In the genomic region with DNA sequence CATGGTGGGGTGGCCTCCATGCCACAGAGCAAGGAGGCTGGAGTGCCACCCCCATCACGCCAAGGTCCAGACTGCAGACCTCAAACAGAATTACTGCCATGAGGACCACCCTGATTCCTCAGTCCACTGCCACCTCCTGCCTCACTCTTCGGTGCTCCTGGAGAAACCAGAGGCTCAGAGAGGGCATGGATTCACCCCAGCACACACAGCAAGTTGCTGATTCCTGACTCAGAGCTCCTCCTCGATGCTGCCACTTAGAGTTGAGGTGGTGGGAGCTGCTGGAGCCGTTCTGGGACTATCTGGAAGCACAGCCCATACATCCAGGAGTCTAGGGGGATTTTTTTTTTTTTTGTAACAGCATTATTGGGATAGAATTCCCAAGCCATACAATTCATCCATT, we compare ENCODE assay signal across 17 cellular contexts. TPM values are rescaled to one million over a fixed set of nuclear protein-coding genes. Genes with fewer than 3 reads are reported as not detected.
"Had no signal": no experiment of that assay in that cellular context is flagged by ENCODE, and none has a peak within 500 bp of the region (broad histone marks: within the 10 kb centered on the region; RNA-seq: fewer than 3 reads in every experiment).

No MANE protein-coding gene starts in this region.

- H3K4me1 Mint-ChIP-seq: activated CD4-positive, alpha-beta memory T cell treated with anti-CD3 and anti-CD28 coated beads, Interleukin-2, amount 10 ng/mL, durations not matched to agents 7 days and 5 days; memory B cell had no signal

- H3K4me3 Mint-ChIP-seq: activated CD4-positive, alpha-beta memory T cell treated with anti-CD3 and anti-CD28 coated beads, Interleukin-2, amount 10 ng/mL, durations not matched to agents 7 days and 5 days; activated naive CD8-positive, alpha-beta T cell treated with anti-CD3 and anti-CD28 coated beads, Interleukin-2, amount 50 U/mL, for 24 hours; activated T-helper 1 cell treated with anti-CD3 and anti-CD28 coated beads, Interleukin-12 subunit alpha, Interleukin-12 subunit beta, Interleukin-2, Interleukin-4 antibody, amounts not matched to agents 30 ng/mL and 10 ng/mL and 1 ng/mL, durations not matched to agents 14 hours and 24 hours and 36 hours; memory B cell; nephron had no signal

- DNase-seq: activated CD4-positive, alpha-beta memory T cell treated with anti-CD3 and anti-CD28 coated beads, Interleukin-2, amount 10 ng/mL, durations not matched to agents 7 days and 5 days; activated CD4-positive, alpha-beta T cell treated with anti-CD3 and anti-CD28 coated beads for 1 hour; activated CD8-positive, alpha-beta memory T cell treated with anti-CD3 and anti-CD28 coated beads, Interleukin-2, amount 50 U/mL, for 4 hours; activated naive CD4-positive, alpha-beta T cell treated with Interleukin-2 at 50 U/mL for 16 hours; activated naive CD8-positive, alpha-beta T cell treated with anti-CD3 and anti-CD28 coated beads, Interleukin-2, amount 50 U/mL, for 24 hours; left ventricle myocardium inferior; small intestine; T-helper 9 cell; thyroid gland had no signal

- H3K9me3 Mint-ChIP-seq: activated CD4-positive, alpha-beta memory T cell treated with anti-CD3 and anti-CD28 coated beads, Interleukin-2, amount 10 ng/mL, durations not matched to agents 7 days and 5 days; activated naive CD8-positive, alpha-beta T cell treated with anti-CD3 and anti-CD28 coated beads, Interleukin-2, amount 50 U/mL, for 24 hours; activated T-helper 1 cell treated with anti-CD3 and anti-CD28 coated beads, Interleukin-12 subunit alpha, Interleukin-12 subunit beta, Interleukin-2, Interleukin-4 antibody, amounts not matched to agents 30 ng/mL and 10 ng/mL and 1 ng/mL, durations not matched to agents 14 hours and 24 hours and 36 hours; memory B cell; nephron had no signal

- H3K36me3 ChIP-seq: left ventricle myocardium inferior, thyroid gland had no signal

- H3K9me3 ChIP-seq: left ventricle myocardium inferior, thyroid gland had no signal

- H3K4me1 ChIP-seq: left ventricle myocardium inferior, thyroid gland had no signal

- H3K4me3 ChIP-seq: left ventricle myocardium inferior, thyroid gland had no signal

- H3K36me3 Mint-ChIP-seq: memory B cell had no signal

- H3K27me3 ChIP-seq: thyroid gland had no signal

- FAIRE-seq: colon, endothelial cell of umbilical vein, keratinocyte, small intestine had no signal

- H3K27ac Mint-ChIP-seq: activated CD4-positive, alpha-beta memory T cell treated with anti-CD3 and anti-CD28 coated beads, Interleukin-2, amount 10 ng/mL, durations not matched to agents 7 days and 5 days; activated naive CD8-positive, alpha-beta T cell treated with anti-CD3 and anti-CD28 coated beads, Interleukin-2, amount 50 U/mL, for 24 hours; activated T-helper 1 cell treated with anti-CD3 and anti-CD28 coated beads, Interleukin-12 subunit alpha, Interleukin-12 subunit beta, Interleukin-2, Interleukin-4 antibody, amounts not matched to agents 30 ng/mL and 10 ng/mL and 1 ng/mL, durations not matched to agents 14 hours and 24 hours and 36 hours; memory B cell; nephron had no signal

- ATAC-seq: activated naive CD8-positive, alpha-beta T cell treated with anti-CD3 and anti-CD28 coated beads, Interleukin-2, amount 50 U/mL, for 24 hours had no signal

- H3K27ac ChIP-seq: left ventricle myocardium inferior, thyroid gland had no signal

RNA-seq across cellular contexts. Expression of gene MYL10, which starts 22.0 kb away (rescaled TPM):
- total RNA-seq: activated CD4-positive, alpha-beta memory T cell treated with anti-CD3 and anti-CD28 coated beads, Interleukin-2, amount 10 ng/mL, durations not matched to agents 7 days and 5 days; activated T-helper 1 cell treated with anti-CD3 and anti-CD28 coated beads, Interleukin-12 subunit alpha, Interleukin-12 subunit beta, Interleukin-2, Interleukin-4 antibody, amounts not matched to agents 30 ng/mL and 10 ng/mL and 1 ng/mL, durations not matched to agents 14 hours and 24 hours and 36 hours; cardiac septum; endothelial cell of umbilical vein; left ventricle myocardium inferior; omental fat pad; thyroid gland had no signal
- polyA plus RNA-seq: endothelial cell of umbilical vein, keratinocyte, small intestine had no signal
